Comparison of ENCODE assay signal across 26 cellular contexts in genomic region chr2:7649461-7650228, GRCh38.
DNase-seq lines count a peak whose midpoint lies in the region; ATAC-seq, FAIRE-seq and TF ChIP-seq lines count a peak whose summit lies in the region.
"Had no signal": no experiment of that assay in that cellular context is flagged by ENCODE, and none has a peak within 500 bp of the region (broad histone marks: within the 10 kb centered on the region; RNA-seq: fewer than 3 reads in every experiment).

No MANE protein-coding gene starts in this region.

- peaks cover 5% of the 10 kb centered on the region for H3K36me3 Mint-ChIP-seq in activated T-cell treated with anti-CD3 and anti-CD28 coated beads, Interleukin-2, amount 50 U/mL, for 4 hours (ENCODE audit: insufficient read depth)
- H3K36me3 Mint-ChIP-seq in Caco-2 (ENCODE audit: insufficient read depth, unreplicated experiment): peaks cover 5% of the 10 kb centered on the region

- peak overlapping the region in 3 of 4 donors; percentile 14 to 59 (median 33) for H3K27ac ChIP-seq in Peyer's patch
- H3K27ac ChIP-seq in small intestine (ENCODE audit: low read depth in 1 of 2, low read length in 1 of 2): peak overlapping the region in 1 of 2 donors; percentile 84
- H3K27ac ChIP-seq: stomach, upper lobe of left lung had no signal

- peak overlapping the region; percentile 4 for H3K4me3 Mint-ChIP-seq in activated T-cell treated with anti-CD3 and anti-CD28 coated beads, Interleukin-2, amount 50 U/mL, for 4 hours
- no peak overlapping the region for H3K4me3 Mint-ChIP-seq in Caco-2 (ENCODE audit: unreplicated experiment)

- TF ChIP-seq CTCF in Peyer's patch (IDR thresholded peaks at IDR 0.05): no peak
- no peak for TF ChIP-seq CTCF in Caco-2 (IDR thresholded peaks at IDR 0.05; ENCODE audit: insufficient read depth in 1 of 2, low read depth in 1 of 2, low read length in 1 of 2, severe bottlenecking in 1 of 2, unreplicated experiment in 1 of 2)

- H3K36me3 ChIP-seq in Peyer's patch (no peaks in the 10 kb centered on the region), small intestine (ENCODE audit: control insufficient read depth in 2 of 2, insufficient read depth in 2 of 2, low read length in 2 of 2) (no peaks in the 10 kb centered on the region), Caco-2 (ENCODE audit: control insufficient read depth, insufficient read depth, low read length) (no peaks in the 10 kb centered on the region)
- H3K36me3 ChIP-seq: stomach, upper lobe of left lung had no signal

- BruUV-seq in Caco-2 (replicated peaks; lab: Mats Ljungman, UMichigan): no TSS peak

- H3K9me3 ChIP-seq in Peyer's patch (no peaks in the 10 kb centered on the region), small intestine (ENCODE audit: control insufficient read depth, low read depth) (no peaks in the 10 kb centered on the region), Caco-2 (peaks cover 7% of the 10 kb centered on the region)

- POLR2A ChIA-PET in Caco-2 (lab: Charles Lee): no interaction called here

- no peak overlapping the region for H3K27ac Mint-ChIP-seq in Caco-2 (ENCODE audit: unreplicated experiment)

- intact Hi-C loops in Caco-2 (cut with micrococcal nuclease; ENCODE audit: unreplicated experiment): no loop called here

- H3K27me3 ChIP-seq in Peyer's patch (no peaks in the 10 kb centered on the region), small intestine (ENCODE audit: control insufficient read depth in 2 of 2, insufficient read depth in 2 of 2, low read length in 2 of 2) (no peaks in the 10 kb centered on the region), Caco-2 (replicated peaks; ENCODE audit: control insufficient read depth, insufficient read depth, low read length) (no peaks in the 10 kb centered on the region)
- H3K27me3 ChIP-seq: stomach, upper lobe of left lung had no signal

- no peak for FAIRE-seq in small intestine (lab: Jason Lieb, UNC)
- FAIRE-seq: endothelial cell of umbilical vein, GM18507 had no signal

- CTCF ChIA-PET in Caco-2 (lab: Charles Lee): no interaction called here

- H3K9me3 Mint-ChIP-seq in activated T-cell treated with anti-CD3 and anti-CD28 coated beads, Interleukin-2, amount 50 U/mL, for 4 hours: peaks cover 18% of the 10 kb centered on the region
- H3K9me3 Mint-ChIP-seq in Caco-2 (ENCODE audit: unreplicated experiment): peaks cover 39% of the 10 kb centered on the region

- no peak for DNase-seq in activated T-cell treated with anti-CD3 and anti-CD28 coated beads, Interleukin-2, amount 50 U/mL, for 4 hours
- DNase-seq in activated T-cell treated with anti-CD3 and anti-CD28 coated beads for 4 hours (no peak), Peyer's patch (peak in 2 of 3 donors; percentile 22 to 58), small intestine (peak; percentile 52), Caco-2 (no peak)
- DNase-seq in central memory CD4-positive, alpha-beta T cell: peak; percentile 34
- DNase-seq: ACHN; amygdala; dermis blood vessel endothelial cell; glutamatergic neuron; GOT3; mammary epithelial cell; NCI-H1092 treated with DMSO at 0.1 percent for 48 hours; NCI-H2029; NCI-H2227 treated with DMSO at 0.1 percent for 48 hours; NCI-H748 treated with DMSO at 0.1 percent for 48 hours; nucleus accumbens; PC-3; stimulated activated CD4-positive, alpha-beta T cell treated with anti-CD3 and anti-CD28 coated beads, Interleukin-4, amount 100 ng/mL, for 1 hour; stomach; upper lobe of left lung had no signal

- TF ChIP-seq POLR2A in Peyer's patch (IDR thresholded peaks at IDR 0.05): no peak

- 69 to 79% (median 72%) methylated on average over 6 of the region's 6 CpGs for WGBS in small intestine, 3 donors

- ATAC-seq in activated T-cell treated with anti-CD3 and anti-CD28 coated beads, Interleukin-2, amount 50 U/mL, for 4 hours: no peak
- ATAC-seq in GM18873 (IDR thresholded peaks at IDR 0.05; ENCODE audit: low FRiP score, unreplicated experiment) (no peak), GM21360 (IDR thresholded peaks at IDR 0.05; ENCODE audit: unreplicated experiment) (no peak)
- ATAC-seq: PC-3 had no signal

- no peaks in the 10 kb centered on the region for H3K27me3 Mint-ChIP-seq in activated T-cell treated with anti-CD3 and anti-CD28 coated beads, Interleukin-2, amount 50 U/mL, for 4 hours (ENCODE audit: low read depth)
- no peaks in the 10 kb centered on the region for H3K27me3 Mint-ChIP-seq in Caco-2 (ENCODE audit: insufficient read depth, unreplicated experiment)

- no peak overlapping the region for H3K4me3 ChIP-seq in Peyer's patch
- no peak overlapping the region for H3K4me3 ChIP-seq in small intestine (ENCODE audit: low read depth in 1 of 2, low read length in 2 of 2)
- no peak overlapping the region for H3K4me3 ChIP-seq in Caco-2 (ENCODE audit: low read depth, low read length)
- H3K4me3 ChIP-seq: skin epidermis, stomach, upper lobe of left lung had no signal

- peaks cover 22% of the 10 kb centered on the region for H3K4me1 Mint-ChIP-seq in activated T-cell treated with anti-CD3 and anti-CD28 coated beads, Interleukin-2, amount 50 U/mL, for 4 hours (ENCODE audit: low read depth)
- H3K4me1 Mint-ChIP-seq in Caco-2 (ENCODE audit: low read depth, unreplicated experiment): no peaks in the 10 kb centered on the region

- H3K4me1 ChIP-seq in Peyer's patch: no peaks in the 10 kb centered on the region
- no peaks in the 10 kb centered on the region for H3K4me1 ChIP-seq in small intestine (ENCODE audit: control insufficient read depth in 2 of 2, insufficient read depth in 1 of 2, low read depth in 1 of 2, low read length in 1 of 2)
- no peaks in the 10 kb centered on the region for H3K4me1 ChIP-seq in Caco-2
- H3K4me1 ChIP-seq: stomach, upper lobe of left lung had no signal

Comparison
In these comparisons a context has a peak if more than half of its experiments do, and no peak if none do; other contexts are left out.
1. DNase-seq: peak in Peyer's patch (2 of 3), central memory CD4-positive, alpha-beta T cell (single experiment) and small intestine (single experiment); none in activated T-cell treated with anti-CD3 and anti-CD28 coated beads, Interleukin-2, amount 50 U/mL, for 4 hours (single experiment), activated T-cell treated with anti-CD3 and anti-CD28 coated beads for 4 hours (single experiment) and Caco-2 (0 of 2).